In genomic region chr1:155000475-155000724, GRCh38 we compare ENCODE assay signal across 8 cellular contexts. TPM values are rescaled to one million over a fixed set of nuclear protein-coding genes. Genes with fewer than 3 reads are reported as not detected.
DNase-seq lines count a peak whose midpoint lies in the region; ATAC-seq and TF ChIP-seq lines count a peak whose summit lies in the region.

No MANE protein-coding gene starts in this region.

- no peak for TF ChIP-seq POLR2A in testis (IDR thresholded peaks at IDR 0.05)

- 0 to 1% methylated on average over 8 to 12 of the region's 12 CpGs for WGBS in testis, 2 donors

- no peaks in the 10 kb centered on the region for H3K9me3 Mint-ChIP-seq in activated T-cell treated with anti-CD3 and anti-CD28 coated beads, Interleukin-2, amount 50 U/mL, for 24 hours

- H3K27ac Mint-ChIP-seq in activated T-cell treated with anti-CD3 and anti-CD28 coated beads, Interleukin-2, amount 50 U/mL, for 24 hours: peak overlapping the region; percentile 96

- H3K27me3 ChIP-seq in testis: no peaks in the 10 kb centered on the region

- ATAC-seq in left lobe of liver: no peak
- no peak for ATAC-seq in GM18870 (IDR thresholded peaks at IDR 0.05; ENCODE audit: unreplicated experiment)

- intact Hi-C loops in testis (cut with DNase I; ENCODE audit: low total_unique reads): no loop called here

- H3K27me3 Mint-ChIP-seq in activated T-cell treated with anti-CD3 and anti-CD28 coated beads, Interleukin-2, amount 50 U/mL, for 24 hours: no peaks in the 10 kb centered on the region

- peak overlapping the region; percentile 83 for H3K4me3 Mint-ChIP-seq in activated T-cell treated with anti-CD3 and anti-CD28 coated beads, Interleukin-2, amount 50 U/mL, for 24 hours

- peak overlapping the region; percentile 90 for H3K27ac ChIP-seq in angular gyrus (ENCODE audit: low read depth, low read length)
- H3K27ac ChIP-seq in testis: peak overlapping the region; percentile 98

- DNase-seq in activated T-cell treated with anti-CD3 and anti-CD28 coated beads, Interleukin-2, amount 50 U/mL, for 24 hours: no peak
- DNase-seq in activated T-cell treated with anti-CD3 and anti-CD28 coated beads for 4 hours: no peak
- peak; percentile 72 for DNase-seq in left lobe of liver (ENCODE audit: low spot score)
- DNase-seq in testis: peak; percentile 50
- DNase-seq in LoVo (ENCODE audit: low spot score): no peak
- no peak for DNase-seq in COR-L47 (lab: John Stamatoyannopoulos, UW)

- no peaks in the 10 kb centered on the region for H3K36me3 ChIP-seq in testis (ENCODE audit: low read depth, missing control alignments)

- TF ChIP-seq CTCF in testis (IDR thresholded peaks at IDR 0.05): no peak

- peaks cover 55% of the 10 kb centered on the region for H3K4me1 Mint-ChIP-seq in activated T-cell treated with anti-CD3 and anti-CD28 coated beads, Interleukin-2, amount 50 U/mL, for 24 hours (ENCODE audit: low read depth)

- peak overlapping the region; percentile 77 to 84 for H3K4me3 ChIP-seq in testis

- H3K9me3 ChIP-seq in testis: no peaks in the 10 kb centered on the region

- H3K4me1 ChIP-seq in testis: peaks cover 30% of the 10 kb centered on the region

- peaks cover 10% of the 10 kb centered on the region for H3K36me3 Mint-ChIP-seq in activated T-cell treated with anti-CD3 and anti-CD28 coated beads, Interleukin-2, amount 50 U/mL, for 24 hours (ENCODE audit: low read depth)

RNA-seq across cellular contexts. Expression of gene ZBTB7B, which starts 2.2 kb away (rescaled TPM):
- total RNA-seq in left lobe of liver (89.5 TPM), testis (10 to 100 TPM; 21.1 to 22.4 TPM)
- 18.6 TPM for polyA plus RNA-seq in testis (ENCODE audit: insufficient read depth, low read depth, low replicate concordance)

RNA-seq across cellular contexts. Expression of gene LENEP, which starts 7.0 kb away (rescaled TPM):
- total RNA-seq in left lobe of liver (not detected), testis (1 to 10 TPM in 1 of 2 donors, not detected in 1; 1.1 TPM)
- not detected for polyA plus RNA-seq in testis (ENCODE audit: insufficient read depth, low read depth, low replicate concordance)

RNA-seq across cellular contexts. Expression of gene FLAD1, which starts 17.3 kb away (rescaled TPM):
- 21.9 TPM for total RNA-seq in left lobe of liver
- total RNA-seq in testis: 10 to 100 TPM; 26.5 to 35.0 TPM
- 46.5 TPM for polyA plus RNA-seq in testis (ENCODE audit: insufficient read depth, low read depth, low replicate concordance)

RNA-seq across cellular contexts. Expression of gene CKS1B, which starts 25.9 kb away (rescaled TPM):
- total RNA-seq in left lobe of liver: 14.2 TPM
- total RNA-seq in testis: 10 to 100 TPM; 45.5 to 84.3 TPM
- polyA plus RNA-seq in testis (ENCODE audit: insufficient read depth, low read depth, low replicate concordance): 100 TPM

RNA-seq across cellular contexts. Expression of gene SHC1, which starts 29.9 kb away (rescaled TPM):
- total RNA-seq in left lobe of liver (43.0 TPM), testis (10 to 100 TPM; 47.9 to 59.3 TPM)
- 49.0 TPM for polyA plus RNA-seq in testis (ENCODE audit: insufficient read depth, low read depth, low replicate concordance)

Comparison
In these comparisons a context has a peak if more than half of its experiments do, and no peak if none do; other contexts are left out.
1. DNase-seq: peak in left lobe of liver (single experiment) and testis (single experiment); none in activated T-cell treated with anti-CD3 and anti-CD28 coated beads, Interleukin-2, amount 50 U/mL, for 24 hours (single experiment), activated T-cell treated with anti-CD3 and anti-CD28 coated beads for 4 hours (single experiment), LoVo (single experiment) and COR-L47 (single experiment).